ENCODE assay signal across 33 cellular contexts in genomic region chr7:27551803-27552202, GRCh38.
DNase-seq lines count a peak whose midpoint lies in the region; ATAC-seq and TF ChIP-seq lines count a peak whose summit lies in the region.
"Had no signal": no experiment of that assay in that cellular context is flagged by ENCODE, and none has a peak within 500 bp of the region (broad histone marks: within the 10 kb centered on the region; RNA-seq: fewer than 3 reads in every experiment).

No MANE protein-coding gene starts in this region.

- H3K27ac Mint-ChIP-seq in endodermal cell = no peak overlapping the region
- H3K27ac Mint-ChIP-seq: activated naive CD8-positive, alpha-beta T cell treated with anti-CD3 and anti-CD28 coated beads, Interleukin-2, amount 50 U/mL, for 24 hours; activated T-cell treated with anti-CD3 and anti-CD28 coated beads, Interleukin-2, amount 50 U/mL, for 72 hours; stimulated activated naive CD8-positive, alpha-beta T cell treated with anti-CD3 and anti-CD28 coated beads, Interleukin-15, amount 100 ng/mL, for 72 hours; T-helper 1 cell treated with Interleukin-12 subunit alpha and Interleukin-12 subunit beta and Interleukin-4 antibody, amounts not matched to agents 30 μg/mL and 1 μg/mL, for 36 hours had no signal

- H3K36me3 ChIP-seq in endodermal cell (ENCODE audit: control insufficient read depth, insufficient read depth, low read length) (no peaks in the 10 kb centered on the region), psoas muscle (ENCODE audit: insufficient read depth in 1 of 2, low read depth in 1 of 2) (no peaks in the 10 kb centered on the region)
- H3K36me3 ChIP-seq: colonic mucosa, prostate gland, sigmoid colon, tibial artery had no signal

- DNase-seq in COR-L47 (lab: John Stamatoyannopoulos, UW) (peak; percentile 36), NCI-H146 treated with DMSO at 0.1 percent for 48 hours (lab: John Stamatoyannopoulos, UW; ENCODE audit: unreplicated experiment) (peak; percentile 5), NCI-H524 (lab: John Stamatoyannopoulos, UW) (peak; percentile 80 to 91), endodermal cell (no peak), psoas muscle (no peak), AML-193 (lab: John Stamatoyannopoulos, UW) (no peak), iPS-NIHi11 (ENCODE audit: low spot score) (no peak), retina (no peak)
- DNase-seq: activated CD4-positive, alpha-beta T cell treated with anti-CD3 and anti-CD28 coated beads, Interleukin-2, amount 50 U/mL, for 4 hours; activated naive CD8-positive, alpha-beta T cell treated with anti-CD3 and anti-CD28 coated beads, Interleukin-2, amount 50 U/mL, for 24 hours; activated T-cell treated with anti-CD3 and anti-CD28 coated beads, Interleukin-2, amount 50 U/mL, for 72 hours; CD4-positive, alpha-beta memory T cell; colonic mucosa; DMS 273 treated with DMSO at 0.1 percent for 48 hours; effector CD8-positive, alpha-beta T cell; HCEC 1CT; mammary epithelial cell; MM.1S; NCI-H187 treated with DMSO at 0.1 percent for 48 hours; NCI-H446 treated with DMSO at 0.1 percent for 48 hours; PC-9; Right ventricle myocardium superior; sigmoid colon; stimulated activated CD4-positive, alpha-beta T cell treated with anti-CD3 and anti-CD28 coated beads, Interleukin-12 subunit alpha, Interleukin-12 subunit beta, amount 100 ng/mL, for 4 hours; stimulated activated CD4-positive, alpha-beta T cell treated with anti-CD3 and anti-CD28 coated beads, Interleukin-2, amount 100 ng/mL, for 48 hours; stimulated activated naive CD8-positive, alpha-beta T cell treated with anti-CD3 and anti-CD28 coated beads, Interleukin-15, amount 100 ng/mL, for 72 hours; tibial artery had no signal

- no peak overlapping the region for H3K9ac ChIP-seq in endodermal cell (ENCODE audit: extremely low read depth, low read length, poor library complexity, severe bottlenecking)

- intact Hi-C loops in psoas muscle (cut with DNase I) = no loop called here

- H3K36me3 Mint-ChIP-seq in endodermal cell (ENCODE audit: low read depth) = peaks cover 1% of the 10 kb centered on the region

- no peaks in the 10 kb centered on the region for H3K27me3 Mint-ChIP-seq in endodermal cell (ENCODE audit: insufficient read depth)
- H3K27me3 Mint-ChIP-seq: activated naive CD8-positive, alpha-beta T cell treated with anti-CD3 and anti-CD28 coated beads, Interleukin-2, amount 50 U/mL, for 24 hours; CD4-positive, alpha-beta memory T cell; stimulated activated naive CD8-positive, alpha-beta T cell treated with anti-CD3 and anti-CD28 coated beads, Interleukin-15, amount 100 ng/mL, for 72 hours had no signal

- H3K9me3 Mint-ChIP-seq in endodermal cell = no peaks in the 10 kb centered on the region
- H3K9me3 Mint-ChIP-seq: activated naive CD8-positive, alpha-beta T cell treated with anti-CD3 and anti-CD28 coated beads, Interleukin-2, amount 50 U/mL, for 24 hours; activated T-cell treated with anti-CD3 and anti-CD28 coated beads, Interleukin-2, amount 50 U/mL, for 72 hours; CD4-positive, alpha-beta memory T cell; stimulated activated naive CD8-positive, alpha-beta T cell treated with anti-CD3 and anti-CD28 coated beads, Interleukin-15, amount 100 ng/mL, for 72 hours; T-helper 1 cell treated with Interleukin-12 subunit alpha and Interleukin-12 subunit beta and Interleukin-4 antibody, amounts not matched to agents 30 μg/mL and 1 μg/mL, for 36 hours had no signal

- H3K27me3 ChIP-seq in endodermal cell (ENCODE audit: control insufficient read depth, insufficient read depth, low read length, poor library complexity, severe bottlenecking) (no peaks in the 10 kb centered on the region), psoas muscle (ENCODE audit: insufficient read depth in 3 of 3, low read length in 2 of 3) (no peaks in the 10 kb centered on the region)
- H3K27me3 ChIP-seq: colonic mucosa, sigmoid colon, tibial artery had no signal

- H3K4me1 ChIP-seq in endodermal cell (ENCODE audit: control insufficient read depth, insufficient read depth, low read length) (peaks cover 6% of the 10 kb centered on the region), psoas muscle (no peaks in the 10 kb centered on the region)
- H3K4me1 ChIP-seq: colonic mucosa, prostate gland, tibial artery had no signal

- H3K9me3 ChIP-seq in endodermal cell (ENCODE audit: control insufficient read depth, low read length) = no peaks in the 10 kb centered on the region
- no peaks in the 10 kb centered on the region for H3K9me3 ChIP-seq in psoas muscle
- H3K9me3 ChIP-seq: A549, colonic mucosa, prostate gland, sigmoid colon, tibial artery had no signal

- H3K27ac ChIP-seq in endodermal cell (ENCODE audit: low read depth, low read length) (peak overlapping the region; percentile 49), psoas muscle (no peak overlapping the region)
- H3K27ac ChIP-seq: A549, colonic mucosa, PC-9, prostate gland, sigmoid colon, tibial artery had no signal

- no peak overlapping the region for H3K4me3 Mint-ChIP-seq in endodermal cell
- H3K4me3 Mint-ChIP-seq: activated naive CD8-positive, alpha-beta T cell treated with anti-CD3 and anti-CD28 coated beads, Interleukin-2, amount 50 U/mL, for 24 hours; activated T-cell treated with anti-CD3 and anti-CD28 coated beads, Interleukin-2, amount 50 U/mL, for 72 hours; CD4-positive, alpha-beta memory T cell; stimulated activated naive CD8-positive, alpha-beta T cell treated with anti-CD3 and anti-CD28 coated beads, Interleukin-15, amount 100 ng/mL, for 72 hours; T-helper 1 cell treated with Interleukin-12 subunit alpha and Interleukin-12 subunit beta and Interleukin-4 antibody, amounts not matched to agents 30 μg/mL and 1 μg/mL, for 36 hours had no signal

- no peak for ATAC-seq in psoas muscle
- ATAC-seq: A549; activated CD4-positive, CD25-positive, alpha-beta regulatory T cell treated with anti-CD3 and anti-CD28 coated beads, Interleukin-2, amount 50 U/mL, for 24 hours; activated naive CD8-positive, alpha-beta T cell treated with anti-CD3 and anti-CD28 coated beads, Interleukin-2, amount 50 U/mL, for 24 hours; activated T-cell treated with anti-CD3 and anti-CD28 coated beads, Interleukin-2, amount 50 U/mL, for 72 hours; HepG2; SK-N-SH treated with all-trans-retinoic acid at 6 μM for 48 hours; stimulated activated naive CD8-positive, alpha-beta T cell treated with anti-CD3 and anti-CD28 coated beads, Interleukin-15, amount 100 ng/mL, for 72 hours had no signal

- peaks cover 50% of the 10 kb centered on the region for H3K4me1 Mint-ChIP-seq in endodermal cell
- H3K4me1 Mint-ChIP-seq: activated naive CD8-positive, alpha-beta T cell treated with anti-CD3 and anti-CD28 coated beads, Interleukin-2, amount 50 U/mL, for 24 hours; CD4-positive, alpha-beta memory T cell; stimulated activated naive CD8-positive, alpha-beta T cell treated with anti-CD3 and anti-CD28 coated beads, Interleukin-15, amount 100 ng/mL, for 72 hours had no signal

- TF ChIP-seq CTCF in endodermal cell (conservative IDR thresholded peaks at IDR 0.05) (no peak), psoas muscle (IDR thresholded peaks at IDR 0.05) (no peak)

- 92% methylated on average over 7 to 8 of the region's 8 CpGs for WGBS in endodermal cell (ENCODE audit: insufficient coverage in 1 of 2, insufficient read length in 1 of 2), 2 experiments
- WGBS in psoas muscle, 3 donors = 68 to 79% (median 74%) methylated on average over 8 of the region's 8 CpGs

- H3K4me3 ChIP-seq in endodermal cell (ENCODE audit: low read length) (no peak overlapping the region), psoas muscle (no peak overlapping the region)
- H3K4me3 ChIP-seq: A549, colonic mucosa, PC-9, prostate gland, sigmoid colon, tibial artery had no signal

Comparison
In these comparisons a context has a peak if more than half of its experiments do, and no peak if none do; other contexts are left out.
1. DNase-seq: peak in COR-L47 (single experiment), NCI-H146 treated with DMSO at 0.1 percent for 48 hours (single experiment) and NCI-H524 (2 of 2); none in endodermal cell (single experiment), psoas muscle (0 of 2), AML-193 (0 of 2), iPS-NIHi11 (single experiment) and retina (single experiment).